ENCODE assay signal across 8 cellular contexts in genomic region chr10:59361659-59362183, GRCh38. TPM values are rescaled to one million over a fixed set of nuclear protein-coding genes. Genes with fewer than 3 reads are reported as not detected.
DNase-seq lines count a peak whose midpoint lies in the region; ATAC-seq and TF ChIP-seq lines count a peak whose summit lies in the region.

No MANE protein-coding gene starts in this region.

- DNase-seq in EH (ENCODE audit: low read depth) (peak; percentile 3), Panc1 (ENCODE audit: low read depth, low spot score) (no peak), fibroblast of pulmonary artery (ENCODE audit: low read depth) (peak; percentile 3), psoas muscle (no peak), activated gamma-delta T cell (lab: John Stamatoyannopoulos, UW) (no peak)

- in situ Hi-C loops in Panc1 (cut with HindIII; ENCODE audit: low pct_unique_long_range_greater_than_20kb, low sequenced_read_pairs) = no loop called here

- POLR2A ChIA-PET in Panc1 (lab: Charles Lee) = interaction anchor here (0.6 kb wide), 1 partner anchor 14 kb away, joined by 3 read pairs; no protein-coding TSS in a partner anchor

- no peaks in the 10 kb centered on the region for H3K9me3 ChIP-seq in Panc1 (ENCODE audit: control insufficient read depth, insufficient read depth, low read depth, low read length)
- H3K9me3 ChIP-seq in psoas muscle = no peaks in the 10 kb centered on the region

- ATAC-seq in Panc1 (peak; percentile 37), psoas muscle (peak in 3 of 4 donors; percentile 58 to 71 (median 63)), GM18520 (IDR thresholded peaks at IDR 0.05; ENCODE audit: unreplicated experiment) (no peak), GM21526 (IDR thresholded peaks at IDR 0.05; ENCODE audit: low FRiP score, unreplicated experiment) (no peak), GM21619 (IDR thresholded peaks at IDR 0.05; ENCODE audit: unreplicated experiment) (no peak)

- H3K4me3 ChIP-seq in Panc1 (ENCODE audit: low read depth in 2 of 2, low read length in 2 of 2) (peak overlapping the region; percentile 46 to 52), fibroblast of pulmonary artery (replicated peaks; ENCODE audit: low read depth, low read length) (peak overlapping the region; percentile 57), psoas muscle (peak overlapping the region; percentile 77)

- H3K4me1 ChIP-seq in Panc1 (ENCODE audit: control insufficient read depth, insufficient read depth, low read length) = peaks cover 2% of the 10 kb centered on the region; the same call in 1 of the 2 replicates
- peaks cover 16% of the 10 kb centered on the region for H3K4me1 ChIP-seq in psoas muscle

- no peak for TF ChIP-seq CTCF in Panc1 (IDR thresholded peaks at IDR 0.05)
- TF ChIP-seq CTCF in fibroblast of pulmonary artery (IDR thresholded peaks at IDR 0.05; ENCODE audit: low read length, missing control alignments) = no peak
- TF ChIP-seq CTCF in psoas muscle (IDR thresholded peaks at IDR 0.05) = no peak

- CTCF ChIA-PET in Panc1 (lab: Charles Lee) = no interaction called here

- 18 to 35% (median 22%) methylated on average over 2 of the region's 2 CpGs for WGBS in psoas muscle, 3 donors

- H3K27me3 ChIP-seq in Panc1 (ENCODE audit: control insufficient read depth, insufficient read depth, low read length) (peaks cover 12% of the 10 kb centered on the region), psoas muscle (ENCODE audit: insufficient read depth in 3 of 3, low read length in 2 of 3) (no peaks in the 10 kb centered on the region)

- no TSS peak for BruUV-seq in Panc1 (replicated peaks; lab: Mats Ljungman, UMichigan)

- intact Hi-C loops in Panc1 (cut with micrococcal nuclease; ENCODE audit: unreplicated experiment) = no loop called here
- intact Hi-C loops in psoas muscle (cut with DNase I) = loop anchor here (2.0 to 5.0 kb wide), 2 partner anchors 39 kb away; no protein-coding TSS in a partner anchor

- H3K36me3 ChIP-seq in Panc1 (ENCODE audit: control insufficient read depth, insufficient read depth, low read length) (no peaks in the 10 kb centered on the region), psoas muscle (ENCODE audit: insufficient read depth in 1 of 2, low read depth in 1 of 2) (no peaks in the 10 kb centered on the region)

- H3K27ac ChIP-seq in Panc1 (ENCODE audit: low read length) = no peak overlapping the region
- H3K27ac ChIP-seq in psoas muscle = peak overlapping the region; percentile 90

RNA-seq across cellular contexts. Expression of gene FAM13C, which starts 0.6 kb away (rescaled TPM):
- total RNA-seq in Panc1 (2021; ENCODE audit: unreplicated experiment) = not detected
- polyA plus RNA-seq in Panc1 (2012; ENCODE audit: insufficient read length) = not detected
- total RNA-seq in psoas muscle = 10 to 100 TPM in 3 of 4 donors, 1 to 10 TPM in 1; 1.0 to 14.3 (median 13.3) TPM
- 10 to 100 TPM in 1 of 3 donors, 1 to 10 TPM in 2; 1.4 to 31.7 (median 6.5) TPM for polyA plus RNA-seq in psoas muscle

Comparison
In these comparisons a context has a peak if more than half of its experiments do, and no peak if none do; other contexts are left out.
1. DNase-seq: peak in EH (single experiment) and fibroblast of pulmonary artery (single experiment); none in Panc1 (single experiment), psoas muscle (0 of 2) and activated gamma-delta T cell (single experiment).
2. ATAC-seq: peak in Panc1 (single experiment) and psoas muscle (3 of 4); none in GM18520 (single experiment), GM21526 (single experiment) and GM21619 (single experiment).
3. Peak in every context shown above with its lines, with median percentiles within 50 percentile points of each other: H3K4me3 ChIP-seq.